ENCODE assay signal across 8 cellular contexts in the genomic region with DNA sequence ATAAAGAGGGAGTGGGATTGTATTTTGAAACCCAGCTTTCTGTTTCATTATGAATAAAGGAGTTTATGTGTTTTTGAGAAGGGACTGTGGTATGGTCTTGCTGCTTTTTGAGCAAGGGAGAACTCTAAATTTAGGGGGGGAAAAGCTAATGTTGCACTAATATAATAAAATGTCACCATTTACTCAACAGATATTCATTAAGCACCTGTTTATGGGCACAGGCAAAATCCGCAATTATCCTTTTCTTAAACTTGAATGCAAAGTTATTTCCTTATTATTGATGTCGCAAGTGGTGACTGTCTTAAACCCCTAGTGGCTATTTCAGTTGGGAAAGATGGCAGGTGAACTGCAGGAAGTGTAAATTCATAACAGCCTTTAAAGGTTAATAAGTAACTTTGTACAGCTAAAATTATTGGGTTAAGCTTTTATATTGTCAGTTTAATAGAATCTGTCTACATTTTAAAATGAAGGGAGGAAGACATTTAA. TPM values are rescaled to one million over a fixed set of nuclear protein-coding genes. Genes with fewer than 3 reads are reported as not detected.
DNase-seq lines count a peak whose midpoint lies in the region; ATAC-seq and TF ChIP-seq lines count a peak whose summit lies in the region.

No MANE protein-coding gene starts in this region.

- H3K27ac ChIP-seq in BLaER1 treated with 17β-estradiol and CSF1 and Interleukin-3, amounts not matched to agents 10 nM and 100 nM, result peak overlapping the region; percentile 96 to 100 (median 99)
- H3K27ac ChIP-seq in ovary, result no peak overlapping the region

- H3K27me3 ChIP-seq in BLaER1 treated with 17β-estradiol and CSF1 and Interleukin-3, amounts not matched to agents 10 nM and 100 nM, result no peaks in the 10 kb centered on the region
- no peaks in the 10 kb centered on the region for H3K27me3 ChIP-seq in ovary

- peaks cover 33 to 63% (median 52%) of the 10 kb centered on the region in 10 experiments for H3K4me1 ChIP-seq in BLaER1 treated with 17β-estradiol and CSF1 and Interleukin-3, amounts not matched to agents 10 nM and 100 nM
- H3K4me1 ChIP-seq in ovary (ENCODE audit: insufficient read depth), result peaks cover 4% of the 10 kb centered on the region

- WGBS in ovary, 3 donors, result 35 to 60% (median 46%) methylated on average over 2 of the region's 2 CpGs

- TF ChIP-seq CTCF in epithelial cell of esophagus (IDR thresholded peaks at IDR 0.05; ENCODE audit: insufficient read depth, low read depth, low read length, missing control alignments) (peak; percentile 55), ovary (IDR thresholded peaks at IDR 0.05) (peak in 1 of 3 donors; percentile 12), omental fat pad (IDR thresholded peaks at IDR 0.05) (no peak)

- no peak for TF ChIP-seq EP300 in ovary (IDR thresholded peaks at IDR 0.05)

- TF ChIP-seq POLR2A in ovary (IDR thresholded peaks at IDR 0.05), result no peak

- H3K4me3 ChIP-seq in BLaER1 treated with 17β-estradiol and CSF1 and Interleukin-3, amounts not matched to agents 10 nM and 100 nM, result peak overlapping the region; percentile 76 to 99 (median 96)
- H3K4me3 ChIP-seq in epithelial cell of esophagus (ENCODE audit: low read length), result peak overlapping the region; percentile 89
- peak overlapping the region; percentile 73 for H3K4me3 ChIP-seq in ovary

- DNase-seq in SIG-M5 (lab: John Stamatoyannopoulos, UW), result peak; percentile 54
- DNase-seq in epithelial cell of esophagus (ENCODE audit: low read depth), result peak; percentile 71
- no peak for DNase-seq in ovary
- DNase-seq in mesenteric fat pad (ENCODE audit: low spot score), result no peak
- no peak for DNase-seq in omental fat pad (ENCODE audit: low spot score)

- intact Hi-C loops in ovary (cut with DNase I), result loop anchor here in 3 of 4 donors (10.0 kb wide), 2 partner anchors 91 to 101 kb away; a partner anchor contains a TSS

- peaks cover 0 to 26% (median 17%) of the 10 kb centered on the region in 11 experiments; a peak in 14 of 22 replicates for H3K36me3 ChIP-seq in BLaER1 treated with 17β-estradiol and CSF1 and Interleukin-3, amounts not matched to agents 10 nM and 100 nM
- no peaks in the 10 kb centered on the region for H3K36me3 ChIP-seq in ovary

- ATAC-seq in GM18861 (IDR thresholded peaks at IDR 0.05; ENCODE audit: unreplicated experiment) (peak; percentile 36), HG03196 (IDR thresholded peaks at IDR 0.05; ENCODE audit: unreplicated experiment) (peak; percentile 41), omental fat pad (ENCODE audit: low FRiP score) (no peak)

- H3K9ac ChIP-seq in BLaER1 treated with 17β-estradiol and CSF1 and Interleukin-3, amounts not matched to agents 10 nM and 100 nM, result peak overlapping the region; percentile 97 to 100 (median 99)

- H4K20me1 ChIP-seq in BLaER1 treated with 17β-estradiol and CSF1 and Interleukin-3, amounts not matched to agents 10 nM and 100 nM, result peaks cover 22 to 53% (median 48%) of the 10 kb centered on the region in 11 experiments; a peak in 21 of 22 replicates

- peak overlapping the region; percentile 46 to 89 (median 72); a peak in 21 of 22 replicates for H3K4me2 ChIP-seq in BLaER1 treated with 17β-estradiol and CSF1 and Interleukin-3, amounts not matched to agents 10 nM and 100 nM

- H3K9me3 ChIP-seq in BLaER1 treated with 17β-estradiol and CSF1 and Interleukin-3, amounts not matched to agents 10 nM and 100 nM (replicated peaks in 1 of 11), result peaks cover 0 to 4% (median 0%) of the 10 kb centered on the region in 11 experiments; a peak in 1 of 22 replicates
- no peaks in the 10 kb centered on the region for H3K9me3 ChIP-seq in ovary

RNA-seq across cellular contexts. Expression of a gene that starts 1.5 kb away (rescaled TPM):
- total RNA-seq in ovary (10 to 100 TPM; 18.0 to 37.6 (median 23.7) TPM), mesenteric fat pad (23.3 TPM), omental fat pad (10 to 100 TPM; 30.1 to 59.3 (median 35.7) TPM)
- 10 to 100 TPM; 22.0 to 26.8 TPM for polyA plus RNA-seq in ovary

Comparison
In these comparisons a context has a peak if more than half of its experiments do, and no peak if none do; other contexts are left out.
1. H3K27ac ChIP-seq: peak in BLaER1 treated with 17β-estradiol and CSF1 and Interleukin-3, amounts not matched to agents 10 nM and 100 nM (11 of 11); none in ovary (0 of 2).
2. DNase-seq: peak in SIG-M5 (single experiment) and epithelial cell of esophagus (single experiment); none in ovary (0 of 5), mesenteric fat pad (single experiment) and omental fat pad (single experiment).
3. Peak in every context shown above with its lines, with median percentiles within 50 percentile points of each other: H3K4me3 ChIP-seq.